8 cellular contexts compared by ENCODE assay signal in the genomic region with DNA sequence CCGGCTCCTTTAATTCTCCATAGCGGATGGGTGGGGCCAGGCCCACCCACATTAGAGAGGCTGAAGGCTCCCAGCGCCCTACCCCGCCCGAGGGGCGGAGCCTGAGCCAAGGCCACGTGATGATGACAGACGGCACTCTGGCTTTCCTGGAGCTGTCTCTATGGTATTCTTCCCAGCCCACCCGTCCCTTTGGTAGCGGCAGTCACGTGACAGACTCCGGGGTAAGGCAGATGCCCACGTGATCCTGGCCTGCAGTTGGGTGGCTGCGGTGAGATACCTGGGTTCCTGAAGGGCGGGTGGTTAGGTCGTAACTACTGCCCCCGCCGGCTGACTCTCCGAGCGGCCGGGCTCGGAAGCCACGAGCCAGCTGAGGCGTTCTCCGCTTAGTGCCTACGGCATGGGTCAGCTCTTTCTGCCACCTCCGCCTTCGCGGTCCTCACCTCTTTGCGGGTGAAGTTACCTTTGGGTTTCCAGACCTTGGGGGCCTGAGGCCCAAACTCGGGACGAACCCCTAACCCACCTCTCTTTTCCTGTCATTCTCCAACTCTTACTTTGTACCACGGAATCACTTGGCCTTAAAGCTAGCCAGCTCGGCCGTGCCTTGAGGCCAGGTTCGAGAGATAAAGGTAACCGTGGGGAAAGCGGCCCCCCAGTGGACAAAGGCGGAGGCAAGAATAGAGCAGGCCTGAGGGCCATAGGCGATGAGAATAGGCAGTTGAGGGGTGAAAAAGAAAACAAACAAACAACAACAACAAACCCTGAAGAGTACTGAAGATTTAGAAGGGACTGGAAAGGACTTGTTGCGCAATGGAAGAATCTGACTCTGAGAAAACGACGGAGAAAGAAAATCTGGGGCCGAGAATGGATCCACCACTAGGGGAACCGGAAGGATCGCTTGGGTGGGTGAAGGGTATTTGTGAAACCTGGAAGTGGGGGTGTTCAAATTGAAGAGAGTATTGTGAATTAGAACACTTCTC. TPM values are rescaled to one million over a fixed set of nuclear protein-coding genes. Genes with fewer than 3 reads are reported as not detected.
DNase-seq lines count a peak whose midpoint lies in the region; ATAC-seq and TF ChIP-seq lines count a peak whose summit lies in the region.

A gene with protein sequence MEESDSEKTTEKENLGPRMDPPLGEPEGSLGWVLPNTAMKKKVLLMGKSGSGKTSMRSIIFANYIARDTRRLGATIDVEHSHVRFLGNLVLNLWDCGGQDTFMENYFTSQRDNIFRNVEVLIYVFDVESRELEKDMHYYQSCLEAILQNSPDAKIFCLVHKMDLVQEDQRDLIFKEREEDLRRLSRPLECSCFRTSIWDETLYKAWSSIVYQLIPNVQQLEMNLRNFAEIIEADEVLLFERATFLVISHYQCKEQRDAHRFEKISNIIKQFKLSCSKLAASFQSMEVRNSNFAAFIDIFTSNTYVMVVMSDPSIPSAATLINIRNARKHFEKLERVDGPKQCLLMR (plus strand): TSS at position 229 of the 977 bp plus-strand sequence. CDS start 579 bp downstream, at position 808.

- peaks cover 8% of the 10 kb centered on the region for H3K79me1 ChIP-seq in trophoblast cell (ENCODE audit: low read length)

- no peaks in the 10 kb centered on the region for H3K4me1 ChIP-seq in trophoblast cell (ENCODE audit: control insufficient read depth in 1 of 2, insufficient read depth in 2 of 2, low read length in 2 of 2)
- peaks cover 0 to 14% (median 0%) of the 10 kb centered on the region in 4 donors for H3K4me1 ChIP-seq in transverse colon

- intact Hi-C loops in cardiac septum (cut with DNase I): loop anchor here (10.0 kb wide), 1 partner anchor 517 kb away; a partner anchor contains a TSS
- intact Hi-C loops in transverse colon (cut with DNase I; ENCODE audit: low total_unique reads): loop anchor here (10.0 kb wide), 1 partner anchor 233 kb away; a partner anchor contains a TSS

- peak within 1 kb of the TSS; percentile 62 for H2AK5ac ChIP-seq in trophoblast cell (ENCODE audit: low read length)

- DNase-seq in NCI-H1417 (lab: John Stamatoyannopoulos, UW): peak; percentile 80 to 97 (median 92)
- DNase-seq in SW 1271 (lab: John Stamatoyannopoulos, UW): peak; percentile 70 to 92
- peak; percentile 96 for DNase-seq in cardiac septum (ENCODE audit: low spot score)
- peak; percentile 88 to 89 for DNase-seq in trophoblast cell
- DNase-seq in transverse colon: peak; percentile 95

- peak within 1 kb of the TSS; percentile 83 for H2BK120ac ChIP-seq in trophoblast cell (ENCODE audit: insufficient read depth, low read length, poor library complexity)

- H3K9me3 ChIP-seq in trophoblast cell (ENCODE audit: insufficient read depth, low read depth, low read length) (no peaks in the 10 kb centered on the region), transverse colon (no peaks in the 10 kb centered on the region)

- peak within 1 kb of the TSS; percentile 97 for H3K9ac ChIP-seq in trophoblast cell (ENCODE audit: low read length)

- ATAC-seq in HG02759 (IDR thresholded peaks at IDR 0.05; ENCODE audit: unreplicated experiment): peak; percentile 96

- H3K79me2 ChIP-seq in trophoblast cell (ENCODE audit: control insufficient read depth, insufficient read depth, low read length, poor library complexity): peaks cover 4% of the 10 kb centered on the region

- in situ Hi-C loops in transverse colon (cut with MboI; ENCODE audit: low pct_ligation_motif_present in 1 of 4, low pct_unique_long_range_greater_than_20kb in 1 of 4, low sequenced_read_pairs in 3 of 4): loop anchor here in 2 of 4 donors (25.0 kb wide), 2 partner anchors 231 to 556 kb away; a partner anchor contains a TSS

- H3K14ac ChIP-seq in trophoblast cell (ENCODE audit: low read length): peak within 1 kb of the TSS; percentile 93

- peak; percentile 64 for TF ChIP-seq POLR2A in transverse colon (IDR thresholded peaks at IDR 0.05)

- H3K4me3 ChIP-seq in trophoblast cell (ENCODE audit: low read depth, low read length) (peak within 1 kb of the TSS; percentile 83), transverse colon (peak within 1 kb of the TSS; percentile 24 to 69 (median 50))

- H3K36me3 ChIP-seq in trophoblast cell (ENCODE audit: control insufficient read depth in 1 of 2, insufficient read depth in 2 of 2, low read length in 2 of 2) (peaks cover 0 to 1% of the 10 kb centered on the region in 2 experiments), transverse colon (no peaks in the 10 kb centered on the region)

- peak within 1 kb of the TSS; percentile 69 for H2BK5ac ChIP-seq in trophoblast cell (ENCODE audit: low read depth, low read length, poor library complexity)

- H3K23ac ChIP-seq in trophoblast cell (ENCODE audit: low read length): no peak within 1 kb of the TSS

- peak; percentile 68 for TF ChIP-seq CTCF in GM12873 (IDR thresholded peaks at IDR 0.05; ENCODE audit: insufficient read depth, low read depth, low read length, missing control alignments)
- TF ChIP-seq CTCF in transverse colon (IDR thresholded peaks at IDR 0.05): peak; percentile 46 to 89 (median 63)

- peak within 1 kb of the TSS; percentile 87 for H4K12ac ChIP-seq in trophoblast cell (ENCODE audit: low read depth, low read length)

- H4K91ac ChIP-seq in trophoblast cell (ENCODE audit: low read depth, low read length): peak within 1 kb of the TSS; percentile 90

- peak within 1 kb of the TSS; percentile 93 for H3K4ac ChIP-seq in trophoblast cell (ENCODE audit: low read depth, low read length)

- no peak for TF ChIP-seq EP300 in transverse colon (IDR thresholded peaks at IDR 0.05; ENCODE audit: low read depth)

- H2BK12ac ChIP-seq in trophoblast cell (ENCODE audit: low read length): peak within 1 kb of the TSS; percentile 40

- no peaks in the 10 kb centered on the region for H3K27me3 ChIP-seq in trophoblast cell (ENCODE audit: insufficient read depth, low read length)
- no peaks in the 10 kb centered on the region for H3K27me3 ChIP-seq in transverse colon

- peak within 1 kb of the TSS; percentile 93 for H3K18ac ChIP-seq in trophoblast cell (ENCODE audit: low read length)

- 1 to 36% (median 1%) methylated on average over 45 to 46 of the region's 46 CpGs for WGBS in adipose tissue, 3 donors
- no CpG with 5 or more reads among the region's 46 CpGs for WGBS in trophoblast cell (ENCODE audit: extremely low coverage, insufficient coverage, insufficient read length)
- 41% methylated on average over 43 of the region's 46 CpGs; no CpG with 5 or more reads in 1 of the 2 donors for WGBS in transverse colon (ENCODE audit: low coverage in 1 of 2), 2 donors

- H3K27ac ChIP-seq in adipose tissue (ENCODE audit: low read depth, low read length) (peak within 1 kb of the TSS; percentile 66), trophoblast cell (ENCODE audit: low read depth, low read length) (peak within 1 kb of the TSS; percentile 87), transverse colon (peak within 1 kb of the TSS; percentile 83 to 95 (median 88))

- H2AFZ ChIP-seq in trophoblast cell (ENCODE audit: insufficient read depth, low read length, poor library complexity): peak within 1 kb of the TSS; percentile 83

- H3K4me2 ChIP-seq in trophoblast cell (ENCODE audit: low read length): peak within 1 kb of the TSS; percentile 86

- H4K8ac ChIP-seq in trophoblast cell (ENCODE audit: low read depth, low read length): peak within 1 kb of the TSS; percentile 71

RNA-seq across cellular contexts. Expression of the gene that starts here (rescaled TPM):
- polyA plus RNA-seq in adipose tissue: 10 to 100 TPM in 2 of 3 donors, 1 to 10 TPM in 1; 9.5 to 25.3 (median 13.5) TPM
- total RNA-seq in cardiac septum: 11.9 TPM
- polyA plus RNA-seq in trophoblast cell (2013): 15.7 and 18.6 TPM in 2 replicates
- total RNA-seq in transverse colon: 10 to 100 TPM in 2 of 4 donors, 1 to 10 TPM in 2; 2.2 to 16.7 (median 8.9) TPM

Comparison
In these comparisons a context has a peak if more than half of its experiments do, and no peak if none do; other contexts are left out.
1. Peak in every context shown above with its lines: DNase-seq, ATAC-seq, H3K4me3 ChIP-seq and H3K27ac ChIP-seq.